22 cellular contexts compared by ENCODE assay signal in genomic region chr12:5773550-5773949, GRCh38.
"Had no signal": no experiment of that assay in that cellular context is flagged by ENCODE, and none has a peak within 500 bp of the region (broad histone marks: within the 10 kb centered on the region; RNA-seq: fewer than 3 reads in every experiment).

No MANE protein-coding gene starts in this region.

- FAIRE-seq: astrocyte, TTC549 had no signal

- H3K36me3 ChIP-seq: heart right ventricle, left ventricle myocardium inferior, spleen, thoracic aorta, vagina had no signal

- DNase-seq: activated CD4-positive, alpha-beta T cell treated with anti-CD3 and anti-CD28 coated beads, Interleukin-2, amount 50 U/mL, for 48 hours; activated CD8-positive, alpha-beta memory T cell treated with anti-CD3 and anti-CD28 coated beads, Interleukin-2, amount 50 U/mL, for 48 hours; activated naive CD4-positive, alpha-beta T cell treated with Interleukin-2 at 50 U/mL for 16 hours; activated naive CD8-positive, alpha-beta T cell treated with anti-CD3 and anti-CD28 coated beads for 36 hours; activated T-cell treated with anti-CD3 and anti-CD28 coated beads, Interleukin-2, amount 50 U/mL, for 48 hours; central memory CD4-positive, alpha-beta T cell; dorsolateral prefrontal cortex; heart right ventricle; immature natural killer cell; left ventricle myocardium inferior; naive thymus-derived CD8-positive, alpha-beta T cell; retina; spleen; stimulated activated CD4-positive, alpha-beta T cell treated with anti-CD3 and anti-CD28 coated beads, Interleukin-4, amount 100 ng/mL, for 1 hour; stimulated activated naive CD4-positive, alpha-beta T cell had no signal

- H3K4me3 Mint-ChIP-seq: activated naive CD8-positive, alpha-beta T cell treated with anti-CD3 and anti-CD28 coated beads for 36 hours; immature natural killer cell; mesothelial cell of epicardium; naive thymus-derived CD8-positive, alpha-beta T cell; type B pancreatic cell had no signal

- H3K4me1 Mint-ChIP-seq: activated naive CD8-positive, alpha-beta T cell treated with anti-CD3 and anti-CD28 coated beads for 36 hours; immature natural killer cell; mesothelial cell of epicardium; naive thymus-derived CD8-positive, alpha-beta T cell had no signal

- H3K27ac Mint-ChIP-seq: activated naive CD8-positive, alpha-beta T cell treated with anti-CD3 and anti-CD28 coated beads for 36 hours; immature natural killer cell; mesothelial cell of epicardium; naive thymus-derived CD8-positive, alpha-beta T cell; type B pancreatic cell had no signal

- H3K36me3 Mint-ChIP-seq: activated naive CD8-positive, alpha-beta T cell treated with anti-CD3 and anti-CD28 coated beads for 36 hours; immature natural killer cell; mesothelial cell of epicardium; naive thymus-derived CD8-positive, alpha-beta T cell; type B pancreatic cell had no signal

- H3K27ac ChIP-seq: dorsolateral prefrontal cortex, epithelial cell of prostate, heart right ventricle, left ventricle myocardium inferior, spleen, thoracic aorta, vagina had no signal

- H3K9me3 Mint-ChIP-seq: activated naive CD8-positive, alpha-beta T cell treated with anti-CD3 and anti-CD28 coated beads for 36 hours; immature natural killer cell; mesothelial cell of epicardium; type B pancreatic cell had no signal

- H3K27me3 ChIP-seq: dorsolateral prefrontal cortex, vagina had no signal

- H3K4me3 ChIP-seq: dorsolateral prefrontal cortex, heart right ventricle, left ventricle myocardium inferior, spleen, thoracic aorta, vagina had no signal

- ATAC-seq: heart right ventricle; naive thymus-derived CD8-positive, alpha-beta T cell had no signal

- H3K9me3 ChIP-seq: heart right ventricle, left ventricle myocardium inferior, spleen, thoracic aorta, vagina had no signal
